Comparison of ENCODE assay signal across 19 cellular contexts in genomic region chr11:130150790-130151189, GRCh38. TPM values are rescaled to one million over a fixed set of nuclear protein-coding genes. Genes with fewer than 3 reads are reported as not detected.
DNase-seq lines count a peak whose midpoint lies in the region; ATAC-seq and TF ChIP-seq lines count a peak whose summit lies in the region.
"Had no signal": no experiment of that assay in that cellular context is flagged by ENCODE, and none has a peak within 500 bp of the region (broad histone marks: within the 10 kb centered on the region; RNA-seq: fewer than 3 reads in every experiment).

No MANE protein-coding gene starts in this region.

- peaks cover 21% of the 10 kb centered on the region for H3K4me1 Mint-ChIP-seq in T-helper 17 cell

- no peaks in the 10 kb centered on the region for H3K9me3 ChIP-seq in DOHH2 (ENCODE audit: control insufficient read depth, insufficient read depth, low read length)
- H3K9me3 ChIP-seq in T-helper 17 cell (ENCODE audit: control insufficient read depth, low read length, poor library complexity, severe bottlenecking): no peaks in the 10 kb centered on the region
- no peaks in the 10 kb centered on the region for H3K9me3 ChIP-seq in ovary

- H3K36me3 ChIP-seq in DOHH2 (ENCODE audit: control insufficient read depth, low read length): peaks cover 15% of the 10 kb centered on the region
- no peaks in the 10 kb centered on the region for H3K36me3 ChIP-seq in ovary

- TF ChIP-seq CTCF in DOHH2 (IDR thresholded peaks at IDR 0.05; ENCODE audit: low read depth, low read length, poor library complexity, severe bottlenecking): no peak
- no peak for TF ChIP-seq CTCF in ovary (IDR thresholded peaks at IDR 0.05)

- no peaks in the 10 kb centered on the region for H4K20me1 ChIP-seq in DOHH2 (ENCODE audit: control insufficient read depth, insufficient read depth, low read depth, low read length)

- no peaks in the 10 kb centered on the region for H3K27me3 ChIP-seq in DOHH2 (ENCODE audit: control insufficient read depth, low read length)
- no peaks in the 10 kb centered on the region for H3K27me3 ChIP-seq in ovary

- peaks cover 17% of the 10 kb centered on the region for H3F3A ChIP-seq in DOHH2 (ENCODE audit: control insufficient read depth, insufficient read depth)

- no peaks in the 10 kb centered on the region for H3K79me2 ChIP-seq in DOHH2 (ENCODE audit: control insufficient read depth, low read length)

- no peak for TF ChIP-seq EP300 in ovary (IDR thresholded peaks at IDR 0.05)

- H3K4me2 ChIP-seq in DOHH2 (ENCODE audit: low read length): peak overlapping the region; percentile 25

- no peak overlapping the region for H3K4me3 Mint-ChIP-seq in T-helper 17 cell
- H3K4me3 Mint-ChIP-seq: mesothelial cell of epicardium had no signal

- DNase-seq in T-helper 17 cell (no peak), kidney glomerular epithelial cell (lab: John Stamatoyannopoulos, UW) (no peak), NCI-H146 treated with DMSO at 0.1 percent for 48 hours (lab: John Stamatoyannopoulos, UW; ENCODE audit: unreplicated experiment) (no peak), KG1 (lab: John Stamatoyannopoulos, UW) (no peak), ovary (no peak)
- DNase-seq: activated CD4-positive, alpha-beta T cell treated with anti-CD3 and anti-CD28 coated beads for 4 hours; activated effector memory CD4-positive, alpha-beta T cell treated with anti-CD3 and anti-CD28 coated beads, Interleukin-2, amount 50 U/mL, for 16 hours; foreskin melanocyte; GM23248; NCI-H1417; NCI-H82; retina; stimulated activated naive CD4-positive, alpha-beta T cell treated with Interleukin-2 at 50 U/mL for 16 hours; trophoblast cell had no signal

- intact Hi-C loops in ovary (cut with DNase I): no loop called here

- peaks cover 61% of the 10 kb centered on the region for H3K4me1 ChIP-seq in DOHH2 (ENCODE audit: control insufficient read depth, low read length)
- H3K4me1 ChIP-seq in ovary (ENCODE audit: insufficient read depth): no peaks in the 10 kb centered on the region

- no peaks in the 10 kb centered on the region for H3K9me2 ChIP-seq in DOHH2 (replicated peaks; ENCODE audit: control insufficient read depth, low read length)

- WGBS in ovary, 3 donors: 86 to 94% (median 91%) methylated on average over 7 of the region's 7 CpGs

- H3K4me3 ChIP-seq in DOHH2 (ENCODE audit: low read length) (no peak overlapping the region), ovary (no peak overlapping the region)
- H3K4me3 ChIP-seq: GM23248 had no signal

- H3K27ac ChIP-seq in DOHH2 (ENCODE audit: low read depth, low read length) (peak overlapping the region; percentile 50), ovary (no peak overlapping the region)
- H3K27ac ChIP-seq: GM23248 had no signal

- peak overlapping the region; percentile 37 for H3K27ac Mint-ChIP-seq in T-helper 17 cell
- H3K27ac Mint-ChIP-seq: mesothelial cell of epicardium had no signal

- no peaks in the 10 kb centered on the region for H3K36me3 Mint-ChIP-seq in T-helper 17 cell (ENCODE audit: low read depth)

- H3K27me3 Mint-ChIP-seq in T-helper 17 cell: no peaks in the 10 kb centered on the region

- TF ChIP-seq POLR2A in ovary (IDR thresholded peaks at IDR 0.05): no peak

- ATAC-seq in GM21390 (IDR thresholded peaks at IDR 0.05; ENCODE audit: unreplicated experiment) (peak; percentile 45), HG02885 (IDR thresholded peaks at IDR 0.05; ENCODE audit: poor library complexity, unreplicated experiment) (peak; percentile 57), T-helper 17 cell (no peak)
- ATAC-seq: SK-N-SH treated with all-trans-retinoic acid at 6 μM for 48 hours had no signal

RNA-seq across cellular contexts. Expression of gene ST14, which starts 8.8 kb away (rescaled TPM):
- total RNA-seq in T-helper 17 cell (1 to 10 TPM in 1 of 2 donors, under 1 TPM in 1; 0.81 to 1.1 TPM), ovary (10 to 100 TPM in 1 of 7 donors, 1 to 10 TPM in 4, under 1 TPM in 2; 0.18 to 76.2 (median 4.9) TPM)
- polyA plus RNA-seq in ovary: under 1 TPM; 0.51 to 0.90 TPM
- total RNA-seq: GM23248 had no signal
- polyA plus RNA-seq: GM23248 had no signal
